ENCODE assay signal across 16 cellular contexts in the genomic region with DNA sequence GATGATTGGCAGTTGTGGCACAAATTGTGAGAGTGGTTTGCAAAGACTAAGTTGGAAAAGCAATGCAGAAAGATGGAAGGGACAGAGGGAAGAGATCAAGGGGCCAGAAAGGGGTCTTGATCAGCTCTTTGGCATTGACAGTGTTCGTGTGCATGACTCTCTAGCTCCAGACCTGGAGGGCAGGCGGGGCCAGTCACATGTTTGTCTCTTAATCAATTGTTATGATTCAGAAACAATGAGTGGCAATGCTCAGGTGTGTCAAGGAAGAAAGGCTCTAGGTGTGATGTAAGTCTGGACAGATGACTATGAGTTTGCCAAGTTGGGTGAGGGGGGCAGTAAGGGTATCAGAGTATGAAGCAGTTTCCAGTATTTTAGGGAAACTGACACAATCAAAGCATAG. TPM values are rescaled to one million over a fixed set of nuclear protein-coding genes. Genes with fewer than 3 reads are reported as not detected.
DNase-seq lines count a peak whose midpoint lies in the region; ATAC-seq and TF ChIP-seq lines count a peak whose summit lies in the region.
"Had no signal": no experiment of that assay in that cellular context is flagged by ENCODE, and none has a peak within 500 bp of the region (broad histone marks: within the 10 kb centered on the region; RNA-seq: fewer than 3 reads in every experiment).

No MANE protein-coding gene starts in this region.

- no peaks in the 10 kb centered on the region for H3K4me1 Mint-ChIP-seq in activated CD8-positive, alpha-beta T cell treated with anti-CD3 and anti-CD28 coated beads, Interleukin-2, amount 10 ng/mL, durations not matched to agents 7 days and 5 days (ENCODE audit: low read depth)
- H3K4me1 Mint-ChIP-seq in activated CD8-positive, alpha-beta T cell treated with anti-CD3 and anti-CD28 coated beads for 36 hours (ENCODE audit: low read depth), result no peaks in the 10 kb centered on the region
- peaks cover 51% of the 10 kb centered on the region for H3K4me1 Mint-ChIP-seq in dendritic cell treated with granulocyte-macrophage colony-stimulating factor and Interleukin-4, amounts not matched to agents 40 ng/mL and 50 ng/mL, for 4 days (ENCODE audit: low read depth)
- H3K4me1 Mint-ChIP-seq in glutamatergic neuron (ENCODE audit: low read depth, unreplicated experiment), result peaks cover 5% of the 10 kb centered on the region
- H3K4me1 Mint-ChIP-seq in stimulated activated memory B cell treated with anti-CD40 and anti-IgM and Interleukin-4, amounts not matched to agents 10 μg/mL and 1 μg/mL and 100 μg/mL, for 72 hours, result no peaks in the 10 kb centered on the region
- no peaks in the 10 kb centered on the region for H3K4me1 Mint-ChIP-seq in natural killer cell treated with Interleukin-12 subunit alpha and Interleukin-12 subunit beta and Interleukin-15 and Interleukin-18, amount 100 ng/mL, for 72 hours (ENCODE audit: low read depth in 2 of 2)

- H3K9me3 Mint-ChIP-seq in activated CD8-positive, alpha-beta T cell treated with anti-CD3 and anti-CD28 coated beads, Interleukin-2, amount 10 ng/mL, durations not matched to agents 7 days and 5 days (ENCODE audit: insufficient read depth), result no peaks in the 10 kb centered on the region
- no peaks in the 10 kb centered on the region for H3K9me3 Mint-ChIP-seq in activated CD8-positive, alpha-beta T cell treated with anti-CD3 and anti-CD28 coated beads for 36 hours
- H3K9me3 Mint-ChIP-seq in dendritic cell treated with granulocyte-macrophage colony-stimulating factor and Interleukin-4, amounts not matched to agents 40 ng/mL and 50 ng/mL, for 4 days, result no peaks in the 10 kb centered on the region
- peaks cover 2% of the 10 kb centered on the region for H3K9me3 Mint-ChIP-seq in glutamatergic neuron (ENCODE audit: unreplicated experiment)
- H3K9me3 Mint-ChIP-seq in stimulated activated memory B cell treated with anti-CD40 and anti-IgM and Interleukin-4, amounts not matched to agents 10 μg/mL and 1 μg/mL and 100 μg/mL, for 72 hours, result no peaks in the 10 kb centered on the region
- no peaks in the 10 kb centered on the region for H3K9me3 Mint-ChIP-seq in natural killer cell treated with Interleukin-12 subunit alpha and Interleukin-12 subunit beta and Interleukin-15 and Interleukin-18, amount 100 ng/mL, for 72 hours
- H3K9me3 Mint-ChIP-seq: CD14-positive monocyte; CD8-positive, alpha-beta T cell had no signal

- no peaks in the 10 kb centered on the region for H3K27me3 Mint-ChIP-seq in activated CD8-positive, alpha-beta T cell treated with anti-CD3 and anti-CD28 coated beads, Interleukin-2, amount 10 ng/mL, durations not matched to agents 7 days and 5 days (ENCODE audit: low read depth)
- H3K27me3 Mint-ChIP-seq in activated CD8-positive, alpha-beta T cell treated with anti-CD3 and anti-CD28 coated beads for 36 hours, result no peaks in the 10 kb centered on the region
- H3K27me3 Mint-ChIP-seq in dendritic cell treated with granulocyte-macrophage colony-stimulating factor and Interleukin-4, amounts not matched to agents 40 ng/mL and 50 ng/mL, for 4 days, result no peaks in the 10 kb centered on the region
- H3K27me3 Mint-ChIP-seq in glutamatergic neuron (ENCODE audit: unreplicated experiment), result peaks cover 2% of the 10 kb centered on the region
- no peaks in the 10 kb centered on the region for H3K27me3 Mint-ChIP-seq in stimulated activated memory B cell treated with anti-CD40 and anti-IgM and Interleukin-4, amounts not matched to agents 10 μg/mL and 1 μg/mL and 100 μg/mL, for 72 hours
- no peaks in the 10 kb centered on the region for H3K27me3 Mint-ChIP-seq in natural killer cell treated with Interleukin-12 subunit alpha and Interleukin-12 subunit beta and Interleukin-15 and Interleukin-18, amount 100 ng/mL, for 72 hours

- TF ChIP-seq CTCF in activated CD8-positive, alpha-beta T cell treated with anti-CD3 and anti-CD28 coated beads for 36 hours (IDR thresholded peaks at IDR 0.05), result no peak
- no peak for TF ChIP-seq CTCF in glutamatergic neuron (IDR thresholded peaks at IDR 0.05; ENCODE audit: partially characterized antibody, unreplicated experiment)

- POLR2A ChIA-PET in activated CD8-positive, alpha-beta T cell treated with anti-CD3 and anti-CD28 coated beads, Interleukin-2, amount 10 ng/mL, durations not matched to agents 7 days and 5 days (lab: Charles Lee), result no interaction called here
- POLR2A ChIA-PET in activated CD8-positive, alpha-beta T cell treated with anti-CD3 and anti-CD28 coated beads for 36 hours (lab: Charles Lee), result no interaction called here

- peak; percentile 14 for DNase-seq in activated CD8-positive, alpha-beta T cell treated with anti-CD3 and anti-CD28 coated beads, Interleukin-2, amount 10 ng/mL, durations not matched to agents 7 days and 5 days
- no peak for DNase-seq in activated CD8-positive, alpha-beta T cell treated with anti-CD3 and anti-CD28 coated beads for 36 hours
- DNase-seq in glutamatergic neuron, result no peak
- no peak for DNase-seq in T1000 (lab: John Stamatoyannopoulos, UW)
- DNase-seq in left colon, result no peak
- DNase-seq in natural killer cell treated with Interleukin-12 subunit alpha and Interleukin-12 subunit beta and Interleukin-15 and Interleukin-18, amount 100 ng/mL, for 72 hours (ENCODE audit: low spot score), result no peak
- DNase-seq: CD8-positive, alpha-beta T cell; COR-L47; DMS153; DMS79 treated with DMSO at 0.1 percent for 48 hours; EL; GM23248; H7 had no signal

- CTCF ChIA-PET in activated CD8-positive, alpha-beta T cell treated with anti-CD3 and anti-CD28 coated beads, Interleukin-2, amount 10 ng/mL, durations not matched to agents 7 days and 5 days (lab: Charles Lee), result interaction anchor here (1.6 kb wide), 1 partner anchor 90 kb away, joined by 9 read pairs; no protein-coding TSS in a partner anchor
- CTCF ChIA-PET in activated CD8-positive, alpha-beta T cell treated with anti-CD3 and anti-CD28 coated beads for 36 hours (lab: Charles Lee), result interaction anchor here (2.4 kb wide), 1 partner anchor 89 kb away, joined by 12 read pairs; no protein-coding TSS in a partner anchor

- H3K4me3 Mint-ChIP-seq in activated CD8-positive, alpha-beta T cell treated with anti-CD3 and anti-CD28 coated beads, Interleukin-2, amount 10 ng/mL, durations not matched to agents 7 days and 5 days, result no peak overlapping the region
- H3K4me3 Mint-ChIP-seq in activated CD8-positive, alpha-beta T cell treated with anti-CD3 and anti-CD28 coated beads for 36 hours, result no peak overlapping the region
- no peak overlapping the region for H3K4me3 Mint-ChIP-seq in dendritic cell treated with granulocyte-macrophage colony-stimulating factor and Interleukin-4, amounts not matched to agents 40 ng/mL and 50 ng/mL, for 4 days
- H3K4me3 Mint-ChIP-seq in glutamatergic neuron (ENCODE audit: unreplicated experiment), result peak overlapping the region; percentile 25
- no peak overlapping the region for H3K4me3 Mint-ChIP-seq in stimulated activated memory B cell treated with anti-CD40 and anti-IgM and Interleukin-4, amounts not matched to agents 10 μg/mL and 1 μg/mL and 100 μg/mL, for 72 hours
- no peak overlapping the region for H3K4me3 Mint-ChIP-seq in natural killer cell treated with Interleukin-12 subunit alpha and Interleukin-12 subunit beta and Interleukin-15 and Interleukin-18, amount 100 ng/mL, for 72 hours
- H3K4me3 Mint-ChIP-seq: CD14-positive monocyte; CD8-positive, alpha-beta T cell had no signal

- H3K36me3 Mint-ChIP-seq in activated CD8-positive, alpha-beta T cell treated with anti-CD3 and anti-CD28 coated beads, Interleukin-2, amount 10 ng/mL, durations not matched to agents 7 days and 5 days (ENCODE audit: low read depth), result no peaks in the 10 kb centered on the region
- no peaks in the 10 kb centered on the region for H3K36me3 Mint-ChIP-seq in activated CD8-positive, alpha-beta T cell treated with anti-CD3 and anti-CD28 coated beads for 36 hours (ENCODE audit: low read depth)
- H3K36me3 Mint-ChIP-seq in dendritic cell treated with granulocyte-macrophage colony-stimulating factor and Interleukin-4, amounts not matched to agents 40 ng/mL and 50 ng/mL, for 4 days (ENCODE audit: low read depth), result peaks cover under 1% of the 10 kb centered on the region
- H3K36me3 Mint-ChIP-seq in glutamatergic neuron (ENCODE audit: unreplicated experiment), result no peaks in the 10 kb centered on the region
- no peaks in the 10 kb centered on the region for H3K36me3 Mint-ChIP-seq in stimulated activated memory B cell treated with anti-CD40 and anti-IgM and Interleukin-4, amounts not matched to agents 10 μg/mL and 1 μg/mL and 100 μg/mL, for 72 hours
- no peaks in the 10 kb centered on the region for H3K36me3 Mint-ChIP-seq in natural killer cell treated with Interleukin-12 subunit alpha and Interleukin-12 subunit beta and Interleukin-15 and Interleukin-18, amount 100 ng/mL, for 72 hours
- H3K36me3 Mint-ChIP-seq: CD8-positive, alpha-beta T cell had no signal

- no peak for ATAC-seq in activated CD8-positive, alpha-beta T cell treated with anti-CD3 and anti-CD28 coated beads, Interleukin-2, amount 10 ng/mL, durations not matched to agents 7 days and 5 days
- ATAC-seq in activated CD8-positive, alpha-beta T cell treated with anti-CD3 and anti-CD28 coated beads for 36 hours, result no peak
- ATAC-seq in stimulated activated memory B cell treated with anti-CD40 and anti-IgM and Interleukin-4, amounts not matched to agents 10 μg/mL and 1 μg/mL and 100 μg/mL, for 72 hours, result no peak
- no peak for ATAC-seq in left colon
- no peak for ATAC-seq in natural killer cell treated with Interleukin-12 subunit alpha and Interleukin-12 subunit beta and Interleukin-15 and Interleukin-18, amount 100 ng/mL, for 72 hours
- ATAC-seq: CD8-positive, alpha-beta T cell had no signal

- intact Hi-C loops in activated CD8-positive, alpha-beta T cell treated with anti-CD3 and anti-CD28 coated beads for 36 hours (cut with micrococcal nuclease), result no loop called here
- intact Hi-C loops in dendritic cell treated with granulocyte-macrophage colony-stimulating factor and Interleukin-4, amounts not matched to agents 40 ng/mL and 50 ng/mL, for 4 days (cut with micrococcal nuclease), result no loop called here
- intact Hi-C loops in left colon (cut with DNase I, micrococcal nuclease), result no loop called here

- H3K27ac Mint-ChIP-seq in activated CD8-positive, alpha-beta T cell treated with anti-CD3 and anti-CD28 coated beads, Interleukin-2, amount 10 ng/mL, durations not matched to agents 7 days and 5 days, result no peak overlapping the region
- no peak overlapping the region for H3K27ac Mint-ChIP-seq in activated CD8-positive, alpha-beta T cell treated with anti-CD3 and anti-CD28 coated beads for 36 hours
- peak overlapping the region; percentile 67 for H3K27ac Mint-ChIP-seq in dendritic cell treated with granulocyte-macrophage colony-stimulating factor and Interleukin-4, amounts not matched to agents 40 ng/mL and 50 ng/mL, for 4 days
- H3K27ac Mint-ChIP-seq in glutamatergic neuron (ENCODE audit: unreplicated experiment), result no peak overlapping the region
- peak overlapping the region; percentile 13 for H3K27ac Mint-ChIP-seq in stimulated activated memory B cell treated with anti-CD40 and anti-IgM and Interleukin-4, amounts not matched to agents 10 μg/mL and 1 μg/mL and 100 μg/mL, for 72 hours
- H3K27ac Mint-ChIP-seq in natural killer cell treated with Interleukin-12 subunit alpha and Interleukin-12 subunit beta and Interleukin-15 and Interleukin-18, amount 100 ng/mL, for 72 hours, result no peak overlapping the region
- H3K27ac Mint-ChIP-seq: CD14-positive monocyte; CD8-positive, alpha-beta T cell had no signal

RNA-seq across cellular contexts. Expression of a gene that starts 32.1 kb away (rescaled TPM):
- total RNA-seq in activated CD8-positive, alpha-beta T cell treated with anti-CD3 and anti-CD28 coated beads, Interleukin-2, amount 10 ng/mL, durations not matched to agents 7 days and 5 days, result 100 to 1,000 TPM; 118 to 121 TPM
- 100 to 1,000 TPM; 224 to 231 TPM for total RNA-seq in activated CD8-positive, alpha-beta T cell treated with anti-CD3 and anti-CD28 coated beads for 36 hours
- total RNA-seq in glutamatergic neuron (ENCODE audit: unreplicated experiment) (633 TPM), left colon (100 to 1,000 TPM in 1 of 2 donors, 10 to 100 TPM in 1; 91.9 to 121 TPM)
- 100 to 1,000 TPM; 129 to 174 TPM for total RNA-seq in natural killer cell treated with Interleukin-12 subunit alpha and Interleukin-12 subunit beta and Interleukin-15 and Interleukin-18, amount 100 ng/mL, for 72 hours

Comparison
In these comparisons a context has a peak if more than half of its experiments do, and no peak if none do; other contexts are left out.
1. H3K27ac Mint-ChIP-seq: peak in dendritic cell treated with granulocyte-macrophage colony-stimulating factor and Interleukin-4, amounts not matched to agents 40 ng/mL and 50 ng/mL, for 4 days (single experiment) and stimulated activated memory B cell treated with anti-CD40 and anti-IgM and Interleukin-4, amounts not matched to agents 10 μg/mL and 1 μg/mL and 100 μg/mL, for 72 hours (single experiment); none in activated CD8-positive, alpha-beta T cell treated with anti-CD3 and anti-CD28 coated beads, Interleukin-2, amount 10 ng/mL, durations not matched to agents 7 days and 5 days (single experiment), activated CD8-positive, alpha-beta T cell treated with anti-CD3 and anti-CD28 coated beads for 36 hours (single experiment), glutamatergic neuron (single experiment) and natural killer cell treated with Interleukin-12 subunit alpha and Interleukin-12 subunit beta and Interleukin-15 and Interleukin-18, amount 100 ng/mL, for 72 hours (0 of 2).